ENCODE assay signal across 19 cellular contexts in genomic region chr1:230348386-230349022, GRCh38.
"Had no signal": no experiment of that assay in that cellular context is flagged by ENCODE, and none has a peak within 500 bp of the region (broad histone marks: within the 10 kb centered on the region; RNA-seq: fewer than 3 reads in every experiment).

No MANE protein-coding gene starts in this region.

- H3K9me3 Mint-ChIP-seq: activated naive CD4-positive, alpha-beta T cell treated with anti-CD3 and anti-CD28 coated beads, Interleukin-2, amount 50 U/mL, for 24 hours; activated T-helper 2 cell treated with anti-CD3 and anti-CD28 coated beads, Interferon-gamma antibody, Interleukin-2, Interleukin-4, amounts not matched to agents 10 μg/mL and 5 μg/mL and 100 μg/mL, durations not matched to agents 14 hours and 24 hours and 36 hours; naive B cell had no signal

- ATAC-seq: left lobe of liver; SK-N-SH treated with all-trans-retinoic acid at 6 μM for 48 hours; stimulated activated naive CD8-positive, alpha-beta T cell treated with anti-CD3 and anti-CD28 coated beads, Interleukin-15, Interleukin-2, amounts not matched to agents 100 U/mL and 50 U/mL, for 24 hours had no signal

- H3K4me3 Mint-ChIP-seq: activated naive CD4-positive, alpha-beta T cell treated with anti-CD3 and anti-CD28 coated beads, Interleukin-2, amount 50 U/mL, for 24 hours; naive B cell had no signal

- H3K36me3 Mint-ChIP-seq: activated naive CD4-positive, alpha-beta T cell treated with anti-CD3 and anti-CD28 coated beads, Interleukin-2, amount 50 U/mL, for 24 hours; naive B cell had no signal

- H3K27ac Mint-ChIP-seq: activated naive CD4-positive, alpha-beta T cell treated with anti-CD3 and anti-CD28 coated beads, Interleukin-2, amount 50 U/mL, for 24 hours; activated T-helper 2 cell treated with anti-CD3 and anti-CD28 coated beads, Interferon-gamma antibody, Interleukin-2, Interleukin-4, amounts not matched to agents 10 μg/mL and 5 μg/mL and 100 μg/mL, durations not matched to agents 14 hours and 24 hours and 36 hours had no signal

- H3K27ac ChIP-seq: right atrium auricular region, skin epidermis, suprapubic skin, upper lobe of left lung had no signal

- H3K4me1 Mint-ChIP-seq: activated naive CD4-positive, alpha-beta T cell treated with anti-CD3 and anti-CD28 coated beads, Interleukin-2, amount 50 U/mL, for 24 hours; naive B cell had no signal

- DNase-seq: activated CD4-positive, alpha-beta T cell treated with anti-CD3 and anti-CD28 coated beads, Interleukin-2, amount 50 U/mL, for 48 hours; activated T-cell treated with anti-CD3 and anti-CD28 coated beads, Interleukin-2, amount 50 U/mL, for 1 hour; effector memory CD4-positive, alpha-beta T cell; foreskin melanocyte; mammary epithelial cell; naive B cell; stimulated activated CD4-positive, alpha-beta T cell treated with anti-CD3 and anti-CD28 coated beads, Interleukin-15, amount 100 ng/mL, for 24 hours; stimulated activated CD4-positive, alpha-beta T cell treated with anti-CD3 and anti-CD28 coated beads, Interleukin-4, amount 100 ng/mL, for 1 hour; stimulated activated naive CD8-positive, alpha-beta T cell treated with anti-CD3 and anti-CD28 coated beads, Interleukin-15, Interleukin-2, amounts not matched to agents 100 U/mL and 50 U/mL, for 24 hours; T-helper 1 cell; T1000; upper lobe of left lung had no signal
